Comparison of ENCODE assay signal across 18 cellular contexts in genomic region chr12:43969882-43970281, GRCh38.
DNase-seq lines count a peak whose midpoint lies in the region; ATAC-seq, FAIRE-seq and TF ChIP-seq lines count a peak whose summit lies in the region.
"Had no signal": no experiment of that assay in that cellular context is flagged by ENCODE, and none has a peak within 500 bp of the region (broad histone marks: within the 10 kb centered on the region; RNA-seq: fewer than 3 reads in every experiment).

No MANE protein-coding gene starts in this region.

- DNase-seq in A172 (ENCODE audit: low spot score), result peak; percentile 50
- peak; percentile 41 for DNase-seq in HPDE6-E6E7 (ENCODE audit: extremely low spot score)
- peak; percentile 44 for DNase-seq in astrocyte (ENCODE audit: low read depth)
- DNase-seq in foreskin melanocyte, result peak; percentile 82
- DNase-seq in dorsolateral prefrontal cortex, result no peak
- DNase-seq in stimulated activated CD4-positive, alpha-beta T cell treated with anti-CD3 and anti-CD28 coated beads, Interleukin-12 subunit alpha, Interleukin-12 subunit beta, amount 100 ng/mL, for 4 hours, result no peak
- no peak for DNase-seq in inferior parietal cortex (ENCODE audit: extremely low spot score)
- DNase-seq: 8988T; activated naive CD4-positive, alpha-beta T cell treated with anti-CD3 and anti-CD28 coated beads for 36 hours; effector CD8-positive, alpha-beta T cell; GDM1; left cardiac atrium; NCI-H2081 treated with DMSO at 0.1 percent for 48 hours; NCI-H82; pancreas; stimulated activated naive CD8-positive, alpha-beta T cell treated with anti-CD3 and anti-CD28 coated beads, Interleukin-15, amount 100 ng/mL, for 72 hours had no signal

- H3K27me3 Mint-ChIP-seq in astrocyte (ENCODE audit: low read depth, unreplicated experiment), result no peaks in the 10 kb centered on the region
- H3K27me3 Mint-ChIP-seq: stimulated activated naive CD8-positive, alpha-beta T cell treated with anti-CD3 and anti-CD28 coated beads, Interleukin-15, amount 100 ng/mL, for 72 hours had no signal

- intact Hi-C loops in dorsolateral prefrontal cortex (cut with DNase I), result no loop called here

- no peak overlapping the region for H3K4me3 Mint-ChIP-seq in astrocyte (ENCODE audit: unreplicated experiment)
- H3K4me3 Mint-ChIP-seq: activated naive CD4-positive, alpha-beta T cell treated with anti-CD3 and anti-CD28 coated beads for 36 hours; stimulated activated naive CD8-positive, alpha-beta T cell treated with anti-CD3 and anti-CD28 coated beads, Interleukin-15, amount 100 ng/mL, for 72 hours had no signal

- H2AFZ ChIP-seq in astrocyte (ENCODE audit: low read depth, low read length), result no peak overlapping the region

- no peaks in the 10 kb centered on the region for H3K79me2 ChIP-seq in astrocyte (ENCODE audit: insufficient read depth, low read length)

- H3K4me1 Mint-ChIP-seq in astrocyte (ENCODE audit: low read depth, unreplicated experiment), result peaks cover 2% of the 10 kb centered on the region
- H3K4me1 Mint-ChIP-seq: stimulated activated naive CD8-positive, alpha-beta T cell treated with anti-CD3 and anti-CD28 coated beads, Interleukin-15, amount 100 ng/mL, for 72 hours had no signal

- no peak overlapping the region for H3K27ac Mint-ChIP-seq in astrocyte (ENCODE audit: unreplicated experiment)
- H3K27ac Mint-ChIP-seq: activated naive CD4-positive, alpha-beta T cell treated with anti-CD3 and anti-CD28 coated beads for 36 hours; stimulated activated naive CD8-positive, alpha-beta T cell treated with anti-CD3 and anti-CD28 coated beads, Interleukin-15, amount 100 ng/mL, for 72 hours had no signal

- no peak for TF ChIP-seq CTCF in astrocyte (IDR thresholded peaks at IDR 0.05; ENCODE audit: insufficient read depth, low read depth, low read length)
- no peak for TF ChIP-seq CTCF in dorsolateral prefrontal cortex (IDR thresholded peaks at IDR 0.05 in 54 of 56, conservative IDR thresholded peaks at IDR 0.05 in 2 of 56; ENCODE audit: low read depth in 1 of 56, partially characterized antibody in 56 of 56)

- H3K4me2 ChIP-seq in astrocyte (ENCODE audit: low read length), result no peak overlapping the region

- peaks cover 10% of the 10 kb centered on the region for H3K36me3 Mint-ChIP-seq in astrocyte (ENCODE audit: low read depth, unreplicated experiment)

- no peak for ATAC-seq in HG03354 (IDR thresholded peaks at IDR 0.05; ENCODE audit: poor library complexity, severe bottlenecking, unreplicated experiment)
- ATAC-seq: activated CD4-positive, CD25-positive, alpha-beta regulatory T cell treated with anti-CD3 and anti-CD28 coated beads, Interleukin-2, amount 50 U/mL, for 24 hours; pancreas; stimulated activated naive CD8-positive, alpha-beta T cell treated with anti-CD3 and anti-CD28 coated beads, Interleukin-15, amount 100 ng/mL, for 72 hours had no signal

- H3K9me3 Mint-ChIP-seq in astrocyte (ENCODE audit: unreplicated experiment), result no peaks in the 10 kb centered on the region
- H3K9me3 Mint-ChIP-seq: stimulated activated naive CD8-positive, alpha-beta T cell treated with anti-CD3 and anti-CD28 coated beads, Interleukin-15, amount 100 ng/mL, for 72 hours had no signal

- H3K4me1 ChIP-seq in astrocyte (ENCODE audit: insufficient read depth, low read length), result no peaks in the 10 kb centered on the region
- H3K4me1 ChIP-seq: pancreas had no signal

- no peaks in the 10 kb centered on the region for H3K27me3 ChIP-seq in astrocyte (ENCODE audit: insufficient read depth, low read length)
- H3K27me3 ChIP-seq in dorsolateral prefrontal cortex, result no peaks in the 10 kb centered on the region
- H3K27me3 ChIP-seq: pancreas had no signal

- H3K36me3 ChIP-seq in astrocyte (ENCODE audit: insufficient read depth, low read length), result no peaks in the 10 kb centered on the region
- H3K36me3 ChIP-seq: pancreas had no signal

- H3K9ac ChIP-seq in astrocyte (ENCODE audit: low read length), result no peak overlapping the region

- H3K4me3 ChIP-seq in astrocyte (ENCODE audit: insufficient read depth, low read depth, low read length), result no peak overlapping the region
- H3K4me3 ChIP-seq in dorsolateral prefrontal cortex, result no peak overlapping the region
- H3K4me3 ChIP-seq: pancreas had no signal

- no peaks in the 10 kb centered on the region for H3K9me3 ChIP-seq in astrocyte (ENCODE audit: insufficient read depth, low read depth, low read length)
- H3K9me3 ChIP-seq: pancreas had no signal

- H3K27ac ChIP-seq in astrocyte (ENCODE audit: low read depth, low read length) (no peak overlapping the region), dorsolateral prefrontal cortex (no peak overlapping the region)
- H3K27ac ChIP-seq: pancreas had no signal

- FAIRE-seq in astrocyte (lab: Jason Lieb, UNC), result peak; percentile 69
- FAIRE-seq: pancreas had no signal

- H4K20me1 ChIP-seq in astrocyte (ENCODE audit: insufficient read depth, low read length), result peaks cover 3% of the 10 kb centered on the region

Comparison
In these comparisons a context has a peak if more than half of its experiments do, and no peak if none do; other contexts are left out.
1. DNase-seq: peak in A172 (single experiment), HPDE6-E6E7 (single experiment), astrocyte (single experiment) and foreskin melanocyte (single experiment); none in dorsolateral prefrontal cortex (0 of 10), stimulated activated CD4-positive, alpha-beta T cell treated with anti-CD3 and anti-CD28 coated beads, Interleukin-12 subunit alpha, Interleukin-12 subunit beta, amount 100 ng/mL, for 4 hours (single experiment) and inferior parietal cortex (single experiment).